In genomic region chr10:28912017-28912783, GRCh38 we compare ENCODE assay signal across 18 cellular contexts.
"Had no signal": no experiment of that assay in that cellular context is flagged by ENCODE, and none has a peak within 500 bp of the region (broad histone marks: within the 10 kb centered on the region; RNA-seq: fewer than 3 reads in every experiment).

No MANE protein-coding gene starts in this region.

- FAIRE-seq: kidney had no signal

- H3K4me3 ChIP-seq: esophagus muscularis mucosa, gastroesophageal sphincter, lung, smooth muscle cell, thyroid gland, upper lobe of right lung had no signal

- H3K27ac Mint-ChIP-seq: effector memory CD8-positive, alpha-beta T cell; naive thymus-derived CD4-positive, alpha-beta T cell had no signal

- H3K36me3 ChIP-seq: esophagus muscularis mucosa, gastroesophageal sphincter, thyroid gland, upper lobe of right lung had no signal

- H3K4me3 Mint-ChIP-seq: central memory CD8-positive, alpha-beta T cell; effector memory CD8-positive, alpha-beta T cell; naive thymus-derived CD4-positive, alpha-beta T cell had no signal

- H3K9me3 ChIP-seq: esophagus muscularis mucosa, gastroesophageal sphincter, thyroid gland, upper lobe of right lung had no signal

- DNase-seq: effector memory CD8-positive, alpha-beta T cell; glutamatergic neuron; kidney; left colon; left ventricle myocardium superior; mesendoderm; naive thymus-derived CD4-positive, alpha-beta T cell; right cardiac atrium; stimulated activated CD4-positive, alpha-beta T cell treated with anti-CD3 and anti-CD28 coated beads, Interleukin-2, amount 100 ng/mL, for 48 hours; stimulated activated naive CD4-positive, alpha-beta T cell treated with Interleukin-2 at 50 U/mL for 16 hours; thyroid gland; upper lobe of right lung had no signal

- H3K9me3 Mint-ChIP-seq: central memory CD8-positive, alpha-beta T cell; effector memory CD8-positive, alpha-beta T cell; naive thymus-derived CD4-positive, alpha-beta T cell had no signal

- H3K36me3 Mint-ChIP-seq: naive thymus-derived CD4-positive, alpha-beta T cell had no signal

- ATAC-seq: effector memory CD8-positive, alpha-beta T cell; gastroesophageal sphincter; left colon; left ventricle myocardium superior; naive thymus-derived CD4-positive, alpha-beta T cell; right cardiac atrium; upper lobe of right lung had no signal

- H3K27me3 ChIP-seq: esophagus muscularis mucosa, gastroesophageal sphincter, thyroid gland, upper lobe of right lung had no signal

- H3K4me2 ChIP-seq: smooth muscle cell had no signal

- H3K27ac ChIP-seq: epithelial cell of prostate, thyroid gland, upper lobe of right lung had no signal

- H3K4me1 Mint-ChIP-seq: central memory CD8-positive, alpha-beta T cell; naive thymus-derived CD4-positive, alpha-beta T cell had no signal

- H3K4me1 ChIP-seq: thyroid gland, upper lobe of right lung had no signal
